In genomic region chr14:36477266-36477665, GRCh38 we compare ENCODE assay signal across 27 cellular contexts. TPM values are rescaled to one million over a fixed set of nuclear protein-coding genes. Genes with fewer than 3 reads are reported as not detected.
DNase-seq lines count a peak whose midpoint lies in the region; ATAC-seq and TF ChIP-seq lines count a peak whose summit lies in the region.
"Had no signal": no experiment of that assay in that cellular context is flagged by ENCODE, and none has a peak within 500 bp of the region (broad histone marks: within the 10 kb centered on the region; RNA-seq: fewer than 3 reads in every experiment).

No MANE protein-coding gene starts in this region.

- H3K36me3 ChIP-seq in IMR-90 (ENCODE audit: control insufficient read depth, insufficient read depth, low read length) = no peaks in the 10 kb centered on the region
- H3K36me3 ChIP-seq in OCI-LY3 (replicated peaks; ENCODE audit: low read depth, low read length) = no peaks in the 10 kb centered on the region
- peaks cover 0 to 6% of the 10 kb centered on the region in 2 donors for H3K36me3 ChIP-seq in left lung
- H3K36me3 ChIP-seq in sigmoid colon = no peaks in the 10 kb centered on the region
- H3K36me3 ChIP-seq: brain microvascular endothelial cell, esophagus muscularis mucosa, spleen, transverse colon had no signal

- no peak overlapping the region for H4K8ac ChIP-seq in IMR-90 (ENCODE audit: low read depth in 2 of 2, low read length in 2 of 2)

- no peaks in the 10 kb centered on the region for H3K27me3 ChIP-seq in IMR-90 (ENCODE audit: control insufficient read depth, insufficient read depth, low read length)
- H3K27me3 ChIP-seq in OCI-LY3 (ENCODE audit: low read depth, low read length) = no peaks in the 10 kb centered on the region
- H3K27me3 ChIP-seq in left lung = no peaks in the 10 kb centered on the region
- H3K27me3 ChIP-seq in sigmoid colon = peaks cover 0 to 10% (median 0%) of the 10 kb centered on the region in 3 donors
- H3K27me3 ChIP-seq: brain microvascular endothelial cell had no signal

- H4K91ac ChIP-seq in IMR-90 (ENCODE audit: insufficient read depth, low read depth, low read length) = no peak overlapping the region

- no peak overlapping the region for H3K9ac ChIP-seq in IMR-90 (ENCODE audit: low read depth, low read length)
- H3K9ac ChIP-seq in OCI-LY3 (ENCODE audit: low read length) = peak overlapping the region; percentile 31; the same call in 1 of the 2 replicates

- intact Hi-C loops in activated CD4-positive, alpha-beta T cell treated with anti-CD3 and anti-CD28 coated beads for 36 hours (cut with DNase I, micrococcal nuclease) = no loop called here
- intact Hi-C loops in activated CD4-positive, alpha-beta T cell treated with anti-CD3 and anti-CD28 coated beads, Interleukin-2, amount 10 ng/mL, durations not matched to agents 24 days and 14 days (cut with micrococcal nuclease) = no loop called here
- intact Hi-C loops in IMR-90 (cut with micrococcal nuclease) (no loop called here), left lung (cut with DNase I) (no loop called here), sigmoid colon (cut with DNase I) (no loop called here)

- no peaks in the 10 kb centered on the region for H3K9me3 Mint-ChIP-seq in activated CD4-positive, alpha-beta T cell treated with anti-CD3 and anti-CD28 coated beads for 36 hours (ENCODE audit: low read depth)
- H3K9me3 Mint-ChIP-seq in activated CD4-positive, alpha-beta T cell treated with anti-CD3 and anti-CD28 coated beads, Interleukin-2, amount 10 ng/mL, durations not matched to agents 24 days and 14 days = no peaks in the 10 kb centered on the region
- H3K9me3 Mint-ChIP-seq: activated B cell treated with CpG ODN at 0.5 μM for 24 hours, CD14-positive monocyte had no signal

- TF ChIP-seq CTCF in IMR-90 (conservative IDR thresholded peaks at IDR 0.05; ENCODE audit: low read depth, low read length) (no peak), OCI-LY3 (IDR thresholded peaks at IDR 0.05; ENCODE audit: low read depth, low read length) (no peak), left lung (IDR thresholded peaks at IDR 0.05) (no peak), sigmoid colon (IDR thresholded peaks at IDR 0.05) (no peak)

- no peaks in the 10 kb centered on the region for H3K9me1 ChIP-seq in IMR-90 (ENCODE audit: insufficient read depth, low read length)

- POLR2A ChIA-PET in activated CD4-positive, alpha-beta T cell treated with anti-CD3 and anti-CD28 coated beads for 36 hours (lab: Charles Lee) = no interaction called here
- POLR2A ChIA-PET in IMR-90 (lab: Charles Lee; ENCODE audit: unreplicated experiment) = no interaction called here

- CTCF ChIA-PET in activated CD4-positive, alpha-beta T cell treated with anti-CD3 and anti-CD28 coated beads for 36 hours (lab: Charles Lee) = no interaction called here
- CTCF ChIA-PET in IMR-90 (lab: Yijun Ruan, JAX) = no interaction called here

- H3K27ac Mint-ChIP-seq in activated CD4-positive, alpha-beta T cell treated with anti-CD3 and anti-CD28 coated beads for 36 hours = no peak overlapping the region
- H3K27ac Mint-ChIP-seq in activated CD4-positive, alpha-beta T cell treated with anti-CD3 and anti-CD28 coated beads, Interleukin-2, amount 10 ng/mL, durations not matched to agents 24 days and 14 days = no peak overlapping the region
- H3K27ac Mint-ChIP-seq: activated B cell treated with CpG ODN at 0.5 μM for 24 hours; activated naive CD8-positive, alpha-beta T cell; CD14-positive monocyte; natural killer cell had no signal

- no peaks in the 10 kb centered on the region for H3K4me1 ChIP-seq in IMR-90 (ENCODE audit: control insufficient read depth, insufficient read depth, low read length)
- H3K4me1 ChIP-seq in OCI-LY3 (ENCODE audit: low read length) = peaks cover 55% of the 10 kb centered on the region
- no peaks in the 10 kb centered on the region for H3K4me1 ChIP-seq in left lung
- no peaks in the 10 kb centered on the region for H3K4me1 ChIP-seq in sigmoid colon
- H3K4me1 ChIP-seq: esophagus muscularis mucosa, spleen, transverse colon had no signal

- no peak overlapping the region for H3K56ac ChIP-seq in IMR-90 (ENCODE audit: extremely low read depth, insufficient read depth, low read length)

- H3K36me3 Mint-ChIP-seq in activated CD4-positive, alpha-beta T cell treated with anti-CD3 and anti-CD28 coated beads for 36 hours (ENCODE audit: low read depth) = no peaks in the 10 kb centered on the region
- H3K36me3 Mint-ChIP-seq in activated CD4-positive, alpha-beta T cell treated with anti-CD3 and anti-CD28 coated beads, Interleukin-2, amount 10 ng/mL, durations not matched to agents 24 days and 14 days (ENCODE audit: low read depth) = no peaks in the 10 kb centered on the region
- H3K36me3 Mint-ChIP-seq: activated naive CD8-positive, alpha-beta T cell; CD14-positive monocyte; natural killer cell had no signal

- no peak overlapping the region for H2BK15ac ChIP-seq in IMR-90 (ENCODE audit: low read depth, low read length)

- in situ Hi-C loops in IMR-90 (cut with MboI; ENCODE audit: low sequenced_read_pairs) = no loop called here

- DNase-seq in activated CD4-positive, alpha-beta T cell treated with anti-CD3 and anti-CD28 coated beads for 36 hours = peak; percentile 25
- no peak for DNase-seq in activated CD4-positive, alpha-beta T cell treated with anti-CD3 and anti-CD28 coated beads, Interleukin-2, amount 10 ng/mL, durations not matched to agents 24 days and 14 days
- DNase-seq in IMR-90 (no peak), left lung (no peak), sigmoid colon (no peak)
- DNase-seq: activated B cell treated with CpG ODN at 0.5 μM for 24 hours; brain microvascular endothelial cell; HCEC 1CT; head of caudate nucleus; KBM-7; natural killer cell; NCI-H1092; NCI-H226; posterior cingulate gyrus; SIG-M5; spleen; stimulated activated naive CD4-positive, alpha-beta T cell; T-helper 2 cell; transverse colon had no signal

- no peak overlapping the region for H4K5ac ChIP-seq in IMR-90 (ENCODE audit: low read depth, low read length)

- H3K4me2 ChIP-seq in IMR-90 (ENCODE audit: low read depth, low read length) (no peak overlapping the region), OCI-LY3 (ENCODE audit: low read length) (peak overlapping the region; percentile 78)

- H2BK20ac ChIP-seq in IMR-90 (ENCODE audit: low read depth, low read length) = no peak overlapping the region

- ATAC-seq in activated CD4-positive, alpha-beta T cell treated with anti-CD3 and anti-CD28 coated beads for 36 hours = peak; percentile 37
- ATAC-seq in IMR-90 (ENCODE audit: low read depth) (no peak), left lung (peak; percentile 5), GM21360 (IDR thresholded peaks at IDR 0.05; ENCODE audit: unreplicated experiment) (no peak), GM19397 (IDR thresholded peaks at IDR 0.05; ENCODE audit: unreplicated experiment) (no peak)
- ATAC-seq: natural killer cell had no signal

- no CpG with 5 or more reads among the region's 6 CpGs for WGBS in IMR-90 (ENCODE audit: extremely low coverage in 2 of 2, insufficient read length in 1 of 2), 2 experiments
- 72 to 79% methylated on average over 6 of the region's 6 CpGs for WGBS in sigmoid colon, 2 donors

- H3K9me3 ChIP-seq in IMR-90 (ENCODE audit: control insufficient read depth, insufficient read depth, low read length) = no peaks in the 10 kb centered on the region
- no peaks in the 10 kb centered on the region for H3K9me3 ChIP-seq in OCI-LY3 (ENCODE audit: insufficient read depth, low read length)
- no peaks in the 10 kb centered on the region for H3K9me3 ChIP-seq in left lung
- no peaks in the 10 kb centered on the region for H3K9me3 ChIP-seq in sigmoid colon
- H3K9me3 ChIP-seq: esophagus muscularis mucosa, spleen, transverse colon had no signal

- no peak overlapping the region for H3K14ac ChIP-seq in IMR-90 (replicated peaks; ENCODE audit: low read depth, low read length)

- dilution Hi-C loops in IMR-90 (cut with HindIII; ENCODE audit: low sequenced_read_pairs, unreplicated experiment) = no loop called here

- H3K4me3 ChIP-seq in IMR-90 (ENCODE audit: insufficient read depth, low read depth, low read length) (no peak overlapping the region), OCI-LY3 (ENCODE audit: low read length) (no peak overlapping the region), left lung (no peak overlapping the region), sigmoid colon (no peak overlapping the region)
- H3K4me3 ChIP-seq: esophagus muscularis mucosa, spleen, transverse colon had no signal

- no peak overlapping the region for H3K23ac ChIP-seq in IMR-90 (ENCODE audit: low read depth, low read length)

- no peak overlapping the region for H2BK5ac ChIP-seq in IMR-90 (ENCODE audit: low read depth, low read length, poor library complexity, severe bottlenecking)

- BruUV-seq in IMR-90 (replicated peaks; lab: Mats Ljungman, UMichigan) = no TSS peak

- peak overlapping the region; percentile 29 for H2AK9ac ChIP-seq in IMR-90 (replicated peaks; ENCODE audit: low read depth, low read length, poor library complexity)

- H3K27ac ChIP-seq in IMR-90 (ENCODE audit: insufficient read depth, low read length) (no peak overlapping the region), OCI-LY3 (ENCODE audit: low read length) (peak overlapping the region; percentile 95), left lung (no peak overlapping the region), sigmoid colon (no peak overlapping the region)
- H3K27ac ChIP-seq: brain microvascular endothelial cell, esophagus muscularis mucosa, HL-60, spleen, transverse colon had no signal

- H4K20me1 ChIP-seq in IMR-90 (ENCODE audit: insufficient read depth, low read length) (no peaks in the 10 kb centered on the region), OCI-LY3 (ENCODE audit: insufficient read depth, low read length) (no peaks in the 10 kb centered on the region)

- TF ChIP-seq POLR2A in IMR-90 (IDR thresholded peaks at IDR 0.05; ENCODE audit: low read depth, low read length) (no peak), sigmoid colon (IDR thresholded peaks at IDR 0.05) (no peak)

- no peak overlapping the region for H3K18ac ChIP-seq in IMR-90 (ENCODE audit: low read depth, low read length)

- no peak for TF ChIP-seq RAD21 in IMR-90 (IDR thresholded peaks at IDR 0.05; ENCODE audit: low read length)

- no peak overlapping the region for H3K4me3 Mint-ChIP-seq in activated CD4-positive, alpha-beta T cell treated with anti-CD3 and anti-CD28 coated beads for 36 hours
- H3K4me3 Mint-ChIP-seq in activated CD4-positive, alpha-beta T cell treated with anti-CD3 and anti-CD28 coated beads, Interleukin-2, amount 10 ng/mL, durations not matched to agents 24 days and 14 days = no peak overlapping the region
- H3K4me3 Mint-ChIP-seq: activated B cell treated with CpG ODN at 0.5 μM for 24 hours; activated naive CD8-positive, alpha-beta T cell; CD14-positive monocyte; natural killer cell had no signal

- no peak for TF ChIP-seq EP300 in sigmoid colon (IDR thresholded peaks at IDR 0.05)

- no peaks in the 10 kb centered on the region for H3K79me1 ChIP-seq in IMR-90 (ENCODE audit: low read depth in 1 of 2, low read length in 2 of 2)

- no peak overlapping the region for H2AK5ac ChIP-seq in IMR-90 (ENCODE audit: low read depth, low read length)

- H3K27me3 Mint-ChIP-seq in activated CD4-positive, alpha-beta T cell treated with anti-CD3 and anti-CD28 coated beads for 36 hours = peaks cover 23% of the 10 kb centered on the region
- H3K27me3 Mint-ChIP-seq in activated CD4-positive, alpha-beta T cell treated with anti-CD3 and anti-CD28 coated beads, Interleukin-2, amount 10 ng/mL, durations not matched to agents 24 days and 14 days = peaks cover 5% of the 10 kb centered on the region

- H2BK120ac ChIP-seq in IMR-90 (ENCODE audit: low read depth, low read length) = no peak overlapping the region

- no peak overlapping the region for H3K4ac ChIP-seq in IMR-90 (ENCODE audit: low read depth, low read length)

- H3K4me1 Mint-ChIP-seq in activated CD4-positive, alpha-beta T cell treated with anti-CD3 and anti-CD28 coated beads for 36 hours = peaks cover 18% of the 10 kb centered on the region
- H3K4me1 Mint-ChIP-seq in activated CD4-positive, alpha-beta T cell treated with anti-CD3 and anti-CD28 coated beads, Interleukin-2, amount 10 ng/mL, durations not matched to agents 24 days and 14 days = peaks cover 1% of the 10 kb centered on the region
- H3K4me1 Mint-ChIP-seq: activated B cell treated with CpG ODN at 0.5 μM for 24 hours, CD14-positive monocyte, natural killer cell had no signal

- H3K79me2 ChIP-seq in OCI-LY3 (ENCODE audit: low read length) = no peaks in the 10 kb centered on the region

- no peak overlapping the region for H2AFZ ChIP-seq in IMR-90 (replicated peaks; ENCODE audit: low read length, poor library complexity)
- H2AFZ ChIP-seq in OCI-LY3 (ENCODE audit: low read depth, low read length) = peak overlapping the region; percentile 91

RNA-seq across cellular contexts. Expression of gene NKX2-1, which starts 42.8 kb away (rescaled TPM):
- not detected for total RNA-seq in activated CD4-positive, alpha-beta T cell treated with anti-CD3 and anti-CD28 coated beads for 36 hours
- not detected in 2 replicates for total RNA-seq in activated CD4-positive, alpha-beta T cell treated with anti-CD3 and anti-CD28 coated beads, Interleukin-2, amount 10 ng/mL, durations not matched to agents 24 days and 14 days
- total RNA-seq in IMR-90 (2012; rRNA removed) = not detected in 2 replicates
- not detected in 2 replicates for polyA plus RNA-seq in IMR-90 (2012; rRNA removed)
- polyA plus RNA-seq in IMR-90 (2012; cell fraction: cytosol; rRNA removed) = not detected in 2 replicates
- polyA plus RNA-seq in IMR-90 (2012; cell fraction: nucleus; rRNA removed; ENCODE audit: low replicate concordance) = not detected in 2 replicates
- 100 to 1,000 TPM; 133 to 251 TPM for total RNA-seq in left lung
- not detected for total RNA-seq in sigmoid colon
- polyA plus RNA-seq in sigmoid colon = not detected
- total RNA-seq: activated B cell treated with CpG ODN at 0.5 μM for 24 hours, dermis microvascular lymphatic vessel endothelial cell, natural killer cell, spleen, transverse colon had no signal
- polyA plus RNA-seq: CD14-positive monocyte, spleen had no signal

Comparison
In these comparisons a context has a peak if more than half of its experiments do, and no peak if none do; other contexts are left out.
1. ATAC-seq: peak in activated CD4-positive, alpha-beta T cell treated with anti-CD3 and anti-CD28 coated beads for 36 hours (single experiment) and left lung (single experiment); none in IMR-90 (single experiment), GM21360 (single experiment) and GM19397 (single experiment).
2. RNA of gene NKX2-1, which starts 42.8 kb away (total RNA-seq): 133 to 251 TPM in left lung; not detected in activated CD4-positive, alpha-beta T cell treated with anti-CD3 and anti-CD28 coated beads for 36 hours, not detected in activated CD4-positive, alpha-beta T cell treated with anti-CD3 and anti-CD28 coated beads, Interleukin-2, amount 10 ng/mL, durations not matched to agents 24 days and 14 days, not detected in IMR-90 and not detected in sigmoid colon; every median in the first group is over 100 times any median in the second.